Comparison of ENCODE assay signal across 11 cellular contexts in genomic region chr14:102930138-102930752, GRCh38. TPM values are rescaled to one million over a fixed set of nuclear protein-coding genes. Genes with fewer than 3 reads are reported as not detected.
A peak's percentile ranks its signal among the peaks of the same experiment; 100 is the strongest.
DNase-seq lines count a peak whose midpoint lies in the region; ATAC-seq, FAIRE-seq and TF ChIP-seq lines count a peak whose summit lies in the region.
"Had no signal": no experiment of that assay in that cellular context is flagged by ENCODE, and none has a peak within 500 bp of the region (broad histone marks: within the 10 kb centered on the region; RNA-seq: fewer than 3 reads in every experiment).

No MANE protein-coding gene starts in this region.

- no peak for FAIRE-seq in frontal cortex (lab: Jason Lieb, UNC)

- H3K4me2 ChIP-seq in BLaER1 (peak overlapping the region; percentile 99), osteoblast (ENCODE audit: insufficient read depth, low read length) (no peak overlapping the region)

- H3K36me3 ChIP-seq in BLaER1 (peaks cover 21% of the 10 kb centered on the region), H7 (replicated peaks; ENCODE audit: control insufficient read depth, insufficient read depth, low read length) (peaks cover 2% of the 10 kb centered on the region), osteoblast (ENCODE audit: insufficient read depth, low read length) (peaks cover 3% of the 10 kb centered on the region)
- no peaks in the 10 kb centered on the region for H3K36me3 ChIP-seq in effector memory CD4-positive, alpha-beta T cell (ENCODE audit: control insufficient read depth, insufficient read depth, low read length)

- no peak for ATAC-seq in GM19397 (IDR thresholded peaks at IDR 0.05; ENCODE audit: unreplicated experiment)
- no peak for ATAC-seq in HG03097 (IDR thresholded peaks at IDR 0.05; ENCODE audit: low FRiP score, unreplicated experiment)
- ATAC-seq: naive thymus-derived CD4-positive, alpha-beta T cell had no signal

- H2AFZ ChIP-seq in osteoblast (ENCODE audit: low read length) = no peak overlapping the region

- TF ChIP-seq CTCF in osteoblast (IDR thresholded peaks at IDR 0.05; ENCODE audit: extremely low read depth, low read depth, low read length) = no peak

- H3K4me1 ChIP-seq in BLaER1 = peaks cover 64% of the 10 kb centered on the region
- H3K4me1 ChIP-seq in effector memory CD4-positive, alpha-beta T cell (ENCODE audit: control insufficient read depth, insufficient read depth, low read length, poor library complexity, severe bottlenecking) = peaks cover 19% of the 10 kb centered on the region
- H3K4me1 ChIP-seq in osteoblast (ENCODE audit: insufficient read depth, low read length) = peaks cover 6% of the 10 kb centered on the region

- H3K4me3 ChIP-seq in BLaER1 = peak overlapping the region; percentile 77
- H3K4me3 ChIP-seq in H7 (ENCODE audit: insufficient read depth, low read depth, low read length) = peak overlapping the region; percentile 76
- H3K4me3 ChIP-seq in effector memory CD4-positive, alpha-beta T cell (ENCODE audit: insufficient read depth, low read depth, low read length, poor library complexity, severe bottlenecking) = peak overlapping the region; percentile 43
- H3K4me3 ChIP-seq in osteoblast (ENCODE audit: insufficient read depth, low read length) = no peak overlapping the region

- no peak overlapping the region for H3K9ac ChIP-seq in BLaER1

- no peaks in the 10 kb centered on the region for H3K79me2 ChIP-seq in osteoblast (ENCODE audit: insufficient read depth, low read length)

- no peak overlapping the region for H3K27ac ChIP-seq in BLaER1
- H3K27ac ChIP-seq in effector memory CD4-positive, alpha-beta T cell (ENCODE audit: insufficient read depth, low read length, poor library complexity, severe bottlenecking) = no peak overlapping the region
- H3K27ac ChIP-seq in osteoblast (ENCODE audit: low read depth, low read length) = no peak overlapping the region

- H4K20me1 ChIP-seq in BLaER1 (peaks cover 27% of the 10 kb centered on the region), osteoblast (ENCODE audit: insufficient read depth, low read length) (peaks cover 25% of the 10 kb centered on the region)

- peaks cover 25% of the 10 kb centered on the region for H3K27me3 ChIP-seq in BLaER1
- H3K27me3 ChIP-seq in H7 (ENCODE audit: control insufficient read depth, insufficient read depth, low read length) = peaks cover 40% of the 10 kb centered on the region
- H3K27me3 ChIP-seq in effector memory CD4-positive, alpha-beta T cell (replicated peaks; ENCODE audit: control insufficient read depth, insufficient read depth, low read length, poor library complexity, severe bottlenecking) = peaks cover 17% of the 10 kb centered on the region
- H3K27me3 ChIP-seq in osteoblast (ENCODE audit: insufficient read depth, low read length) = peaks cover 54% of the 10 kb centered on the region

- H3K9me3 ChIP-seq in BLaER1 (no peaks in the 10 kb centered on the region), osteoblast (ENCODE audit: low read depth, low read length) (no peaks in the 10 kb centered on the region)
- no peaks in the 10 kb centered on the region for H3K9me3 ChIP-seq in effector memory CD4-positive, alpha-beta T cell (ENCODE audit: control insufficient read depth, low read length)

- DNase-seq in H7 (peak; percentile 95), osteoblast (ENCODE audit: insufficient read length, low spot score, missing footprints) (peak; percentile 93), frontal cortex (ENCODE audit: low spot score in 2 of 2) (no peak), T-helper 2 cell (no peak)
- no peak for DNase-seq in effector memory CD4-positive, alpha-beta T cell
- DNase-seq: activated naive CD4-positive, alpha-beta T cell treated with anti-CD3 and anti-CD28 coated beads for 36 hours; NCI-H2107 had no signal

RNA-seq across cellular contexts. Expression of gene AMN, which starts 7.8 kb away (rescaled TPM):
- total RNA-seq in H7 (2014; rRNA removed; shearing (Covaris generic)) = 0.92 and 1.7 TPM in 2 replicates
- total RNA-seq in osteoblast (under 0.01 and 0.29 TPM in 2 replicates), frontal cortex (under 0.01 TPM)

Comparison
In these comparisons a context has a peak if more than half of its experiments do, and no peak if none do; other contexts are left out.
1. DNase-seq: peak in H7 (single experiment) and osteoblast (single experiment); none in effector memory CD4-positive, alpha-beta T cell (0 of 3), frontal cortex (0 of 2) and T-helper 2 cell (0 of 5).